In genomic region chr18:49935215-49935614, GRCh38 we compare ENCODE assay signal across 26 cellular contexts.
"Had no signal": no experiment of that assay in that cellular context is flagged by ENCODE, and none has a peak within 500 bp of the region (broad histone marks: within the 10 kb centered on the region; RNA-seq: fewer than 3 reads in every experiment).

No MANE protein-coding gene starts in this region.

- H3K27ac ChIP-seq: Peyer's patch, RWPE1, SJSA1 had no signal

- H3K27me3 Mint-ChIP-seq: activated naive CD8-positive, alpha-beta T cell treated with anti-CD3 and anti-CD28 coated beads, Interleukin-2, amount 50 U/mL, for 24 hours; central memory CD8-positive, alpha-beta T cell had no signal

- H3K4me3 Mint-ChIP-seq: activated naive CD8-positive, alpha-beta T cell treated with anti-CD3 and anti-CD28 coated beads, Interleukin-2, amount 50 U/mL, for 24 hours; activated T-cell treated with anti-CD3 and anti-CD28 coated beads, Interleukin-2, amount 50 U/mL, for 4 hours; brain; central memory CD8-positive, alpha-beta T cell; T-helper 2 cell treated with Interferon-gamma antibody and Interleukin-4, amounts not matched to agents 5 μg/mL and 100 μg/mL, for 36 hours had no signal

- ATAC-seq: activated CD4-positive, CD25-positive, alpha-beta regulatory T cell treated with anti-CD3 and anti-CD28 coated beads, Interleukin-2, amount 50 U/mL, for 24 hours; activated naive CD4-positive, alpha-beta T cell treated with anti-CD3 and anti-CD28 coated beads, Interleukin-2, amount 50 U/mL, for 72 hours; activated T-cell treated with anti-CD3 and anti-CD28 coated beads, Interleukin-2, amount 50 U/mL, for 4 hours; SK-N-SH treated with all-trans-retinoic acid at 6 μM for 48 hours had no signal

- H3K9me3 Mint-ChIP-seq: activated naive CD4-positive, alpha-beta T cell treated with anti-CD3 and anti-CD28 coated beads, Interleukin-2, amount 50 U/mL, for 72 hours; activated naive CD8-positive, alpha-beta T cell treated with anti-CD3 and anti-CD28 coated beads, Interleukin-2, amount 50 U/mL, for 24 hours; activated T-cell treated with anti-CD3 and anti-CD28 coated beads, Interleukin-2, amount 50 U/mL, for 4 hours; brain; central memory CD8-positive, alpha-beta T cell; T-helper 2 cell treated with Interferon-gamma antibody and Interleukin-4, amounts not matched to agents 5 μg/mL and 100 μg/mL, for 36 hours had no signal

- H3K9me3 ChIP-seq: Peyer's patch, SJSA1 had no signal

- H3K36me3 ChIP-seq: SJSA1 had no signal

- H3K27me3 ChIP-seq: Peyer's patch had no signal

- DNase-seq: activated CD4-positive, alpha-beta T cell treated with anti-CD3 and anti-CD28 coated beads for 48 hours; activated CD4-positive, alpha-beta T cell treated with anti-CD3 and anti-CD28 coated beads, Interleukin-2, amount 50 U/mL, for 48 hours; activated CD8-positive, alpha-beta memory T cell treated with anti-CD3 and anti-CD28 coated beads for 24 hours; activated effector memory CD4-positive, alpha-beta T cell treated with anti-CD3 and anti-CD28 coated beads, Interleukin-2, amount 50 U/mL, for 16 hours; activated naive CD4-positive, alpha-beta T cell treated with Interleukin-2 at 50 U/mL for 16 hours; activated naive CD8-positive, alpha-beta T cell treated with anti-CD3 and anti-CD28 coated beads, Interleukin-2, amount 50 U/mL, for 24 hours; activated T-cell treated with anti-CD3 and anti-CD28 coated beads, Interleukin-2, amount 50 U/mL, for 4 hours; amygdala; MM.1S; NCI-H1105 treated with DMSO at 0.1 percent for 48 hours; NCI-H1436 treated with DMSO at 0.1 percent for 48 hours; NCI-H187; NCI-H2081; NCI-H510A treated with DMSO at 0.1 percent for 48 hours; NCI-H69; Peyer's patch; SHP77; SW 1271 had no signal

- H3K4me1 Mint-ChIP-seq: activated naive CD8-positive, alpha-beta T cell treated with anti-CD3 and anti-CD28 coated beads, Interleukin-2, amount 50 U/mL, for 24 hours; central memory CD8-positive, alpha-beta T cell had no signal

- H3K27ac Mint-ChIP-seq: activated naive CD4-positive, alpha-beta T cell treated with anti-CD3 and anti-CD28 coated beads, Interleukin-2, amount 50 U/mL, for 72 hours; activated naive CD8-positive, alpha-beta T cell treated with anti-CD3 and anti-CD28 coated beads, Interleukin-2, amount 50 U/mL, for 24 hours; T-helper 2 cell treated with Interferon-gamma antibody and Interleukin-4, amounts not matched to agents 5 μg/mL and 100 μg/mL, for 36 hours had no signal

- H3K36me3 Mint-ChIP-seq: activated naive CD4-positive, alpha-beta T cell treated with anti-CD3 and anti-CD28 coated beads, Interleukin-2, amount 50 U/mL, for 72 hours; brain had no signal

- H3K4me1 ChIP-seq: Peyer's patch, SJSA1 had no signal

- H3K4me3 ChIP-seq: Peyer's patch, SJSA1 had no signal
